ENCODE assay signal across 8 cellular contexts in the genomic region with DNA sequence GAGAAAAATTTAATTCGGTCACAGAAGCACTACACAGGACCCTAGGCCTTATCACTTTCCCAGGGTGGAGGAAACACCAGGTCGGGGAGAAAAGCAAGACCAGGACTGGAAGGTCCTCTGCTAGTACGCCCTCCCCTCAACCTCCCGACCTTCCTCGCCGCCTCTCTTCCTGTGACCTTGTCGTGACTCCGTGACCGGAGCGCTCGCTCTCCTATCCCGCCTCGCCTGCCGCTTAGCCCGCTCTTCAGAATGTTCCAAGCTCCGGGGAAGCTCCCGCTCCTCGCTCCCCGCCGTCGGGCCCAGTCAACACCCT. TPM values are rescaled to one million over a fixed set of nuclear protein-coding genes. Genes with fewer than 3 reads are reported as not detected.
DNase-seq lines count a peak whose midpoint lies in the region; ATAC-seq, FAIRE-seq and TF ChIP-seq lines count a peak whose summit lies in the region.

No MANE protein-coding gene starts in this region.

- WGBS in A549 (ENCODE audit: missing lambda C conversion rate), result 0% methylated on average over 21 of the region's 21 CpGs
- 1% methylated on average over 21 of the region's 21 CpGs for WGBS in K562 (ENCODE audit: insufficient coverage, low coverage, missing lambda C conversion rate)

- H3K4me1 ChIP-seq in A549, result peaks cover 12% of the 10 kb centered on the region
- H3K4me1 ChIP-seq in K562 (replicated peaks in 1 of 2; ENCODE audit: control insufficient read depth in 2 of 2, insufficient read depth in 2 of 2, low read length in 2 of 2), result peaks cover 20 to 26% of the 10 kb centered on the region in 2 experiments; a peak in 4 of 5 replicates
- H3K4me1 ChIP-seq in keratinocyte (ENCODE audit: control insufficient read depth, extremely low read depth, insufficient read depth, low read length), result peaks cover 10% of the 10 kb centered on the region

- peak overlapping the region; percentile 88 for H3K4me2 ChIP-seq in A549
- peak overlapping the region; percentile 88 for H3K4me2 ChIP-seq in K562 (ENCODE audit: insufficient read depth, low read length)
- H3K4me2 ChIP-seq in keratinocyte (ENCODE audit: control insufficient read depth, extremely low read depth, insufficient read depth, low read depth, low read length), result peak overlapping the region; percentile 96

- H3K4me3 ChIP-seq in A549, result peak overlapping the region; percentile 62
- peak overlapping the region; percentile 75 for H3K4me3 ChIP-seq in K562
- peak overlapping the region; percentile 98 for H3K4me3 ChIP-seq in keratinocyte (ENCODE audit: control insufficient read depth in 2 of 3, extremely low read depth in 1 of 3, insufficient read depth in 2 of 3, low read depth in 1 of 3, low read length in 3 of 3)

- no peak for TF ChIP-seq CTCF in A549 (IDR thresholded peaks at IDR 0.05)
- TF ChIP-seq CTCF in K562 (IDR thresholded peaks at IDR 0.05 in 2 of 3, conservative IDR thresholded peaks at IDR 0.05 in 1 of 3; ENCODE audit: insufficient read depth in 2 of 3, low read depth in 1 of 3, low read length in 3 of 3), result no peak
- TF ChIP-seq CTCF in keratinocyte (optimal IDR thresholded peaks at IDR 0.05 in 1 of 3, IDR thresholded peaks at IDR 0.05 in 1 of 3, conservative IDR thresholded peaks at IDR 0.05 in 1 of 3; ENCODE audit: extremely low read depth in 1 of 3, insufficient read depth in 2 of 3, low read length in 3 of 3), result no peak

- peaks cover 53% of the 10 kb centered on the region for H3K79me2 ChIP-seq in K562 (ENCODE audit: control insufficient read depth, insufficient read depth, low read length)
- H3K79me2 ChIP-seq in keratinocyte (ENCODE audit: control insufficient read depth, insufficient read depth, low read length), result peaks cover 50% of the 10 kb centered on the region

- no peaks in the 10 kb centered on the region for H4K20me1 ChIP-seq in K562 (replicated peaks; ENCODE audit: control insufficient read depth, insufficient read depth, low read length)
- no peaks in the 10 kb centered on the region for H4K20me1 ChIP-seq in keratinocyte (ENCODE audit: control insufficient read depth, extremely low read depth, insufficient read depth, low read length)

- no TSS peak for BruUV-seq in K562 (replicated peaks; lab: Mats Ljungman, UMichigan)

- intact Hi-C loops in K562 (cut with micrococcal nuclease), result no loop called here

- H3K9me3 ChIP-seq in A549, result no peaks in the 10 kb centered on the region
- H3K9me3 ChIP-seq in K562 (replicated peaks; ENCODE audit: control insufficient read depth, insufficient read depth, low read depth, low read length), result no peaks in the 10 kb centered on the region
- no peaks in the 10 kb centered on the region for H3K9me3 ChIP-seq in keratinocyte (ENCODE audit: control insufficient read depth, low read depth, low read length)

- H3K9ac ChIP-seq in K562 (ENCODE audit: insufficient read depth in 1 of 2, low read depth in 2 of 2, low read length in 2 of 2) (peak overlapping the region; percentile 90 to 99), keratinocyte (ENCODE audit: control insufficient read depth, extremely low read depth, insufficient read depth, low read length) (peak overlapping the region; percentile 97)

- H3K9me1 ChIP-seq in K562 (ENCODE audit: control insufficient read depth, insufficient read depth, low read length), result no peaks in the 10 kb centered on the region
- no peaks in the 10 kb centered on the region for H3K9me1 ChIP-seq in keratinocyte (ENCODE audit: control insufficient read depth, extremely low read depth, insufficient read depth, low read length)

- ATAC-seq in A549, result peak; percentile 59 to 76
- ATAC-seq in HG02884 (IDR thresholded peaks at IDR 0.05; ENCODE audit: unreplicated experiment), result peak; percentile 13
- peak; percentile 72 for ATAC-seq in K562

- POLR2A ChIA-PET in A549 (lab: Yijun Ruan, JAX) (interaction anchor here (0.6 to 1.7 kb wide), 2 partner anchors 24 to 36 kb away, joined by 4 to 6 read pairs; no protein-coding TSS in a partner anchor), K562 (lab: Yijun Ruan, JAX) (interaction anchor here (0.7 to 3.0 kb wide), 12 partner anchors 10 to 828 kb away, joined by 3 to 19 read pairs (median 4); a partner anchor contains a TSS)

- H3K27me3 ChIP-seq in K562 (ENCODE audit: control insufficient read depth in 2 of 2, insufficient read depth in 2 of 2, low read length in 2 of 2), result no peaks in the 10 kb centered on the region
- H3K27me3 ChIP-seq in keratinocyte (ENCODE audit: control insufficient read depth, extremely low read depth, insufficient read depth, low read length), result no peaks in the 10 kb centered on the region

- H3K36me3 ChIP-seq in K562 (ENCODE audit: control insufficient read depth, insufficient read depth, low read length) (peaks cover 27% of the 10 kb centered on the region; the same call in 2 of the 3 replicates), keratinocyte (ENCODE audit: control insufficient read depth in 2 of 2, extremely low read depth in 1 of 2, insufficient read depth in 2 of 2, low read length in 2 of 2) (peaks cover 2 to 4% of the 10 kb centered on the region in 2 experiments)

- in situ Hi-C loops in K562 (cut with MboI), result no loop called here

- H2AFZ ChIP-seq in K562 (ENCODE audit: low read depth, low read length), result peak overlapping the region; percentile 70
- H2AFZ ChIP-seq in keratinocyte (ENCODE audit: control insufficient read depth, low read length), result peak overlapping the region; percentile 82

- H3K27ac ChIP-seq in A549, result peak overlapping the region; percentile 75 to 97
- H3K27ac ChIP-seq in K562 (ENCODE audit: extremely low read depth, low read depth, low read length), result peak overlapping the region; percentile 83
- H3K27ac ChIP-seq in keratinocyte (ENCODE audit: control insufficient read depth, insufficient read depth, low read length), result peak overlapping the region; percentile 93

- TF ChIP-seq EP300 in A549 (IDR thresholded peaks at IDR 0.05) (no peak), K562 (IDR thresholded peaks at IDR 0.05; ENCODE audit: low read length) (no peak)

- CTCF ChIA-PET in A549 (lab: Yijun Ruan, JAX) (interaction anchor here (1.0 to 2.0 kb wide), 4 partner anchors 9 to 77 kb away, joined by 3 to 7 read pairs (median 4); no protein-coding TSS in a partner anchor), K562 (lab: Yijun Ruan, JAX; ENCODE audit: low intra/inter-chr PET ratio) (no interaction called here)

- no peak for TF ChIP-seq POLR2A in A549 (IDR thresholded peaks at IDR 0.05; ENCODE audit: low read length)
- no peak for TF ChIP-seq POLR2A in GM12891 (IDR thresholded peaks at IDR 0.05; ENCODE audit: low read depth, low read length)
- TF ChIP-seq POLR2A in K562 (conservative IDR thresholded peaks at IDR 0.05), result no peak

- peak; percentile 9 to 23 for DNase-seq in A549 (ENCODE audit: low read depth in 1 of 2, low spot score in 1 of 2)
- peak; percentile 20 for DNase-seq in GM12891 (ENCODE audit: insufficient read length, low spot score)
- peak; percentile 75 for DNase-seq in OCI-M1 (lab: John Stamatoyannopoulos, UW)
- peak in 3 of 4 experiments; percentile 56 to 78 (median 78) for DNase-seq in K562 (ENCODE audit: extremely low read depth in 1 of 4, low spot score in 3 of 4)
- no peak for DNase-seq in keratinocyte (ENCODE audit: low read depth, low spot score)
- peak; percentile 35 for DNase-seq in stimulated activated CD4-positive, alpha-beta T cell treated with anti-CD3 and anti-CD28 coated beads, Interleukin-4, amount 100 ng/mL, for 24 hours
- no peak for DNase-seq in NCI-H2196 (lab: John Stamatoyannopoulos, UW; ENCODE audit: unreplicated experiment)

- dilution Hi-C loops in keratinocyte (cut with MboI; ENCODE audit: extremely low pct_ligation_motif_present, low sequenced_read_pairs), result no loop called here

- no peak for TF ChIP-seq RAD21 in A549 (conservative IDR thresholded peaks at IDR 0.05 in 1 of 2, IDR thresholded peaks at IDR 0.05 in 1 of 2)
- no peak for TF ChIP-seq RAD21 in K562 (CRISPR knock-in tag; conservative IDR thresholded peaks at IDR 0.05 in 1 of 2, IDR thresholded peaks at IDR 0.05 in 1 of 2)

- FAIRE-seq in A549 (lab: Jason Lieb, UNC), result no peak
- FAIRE-seq in GM12891 (lab: Jason Lieb, UNC), result peak; percentile 75
- FAIRE-seq in K562 (lab: Jason Lieb, UNC), result peak; percentile 11
- no peak for FAIRE-seq in keratinocyte (lab: Jason Lieb, UNC)

RNA-seq across cellular contexts. Expression of a gene that starts 0.5 kb away (rescaled TPM):
- 104 and 158 TPM in 2 replicates for polyA plus RNA-seq in A549 (2011; rRNA removed)
- polyA plus RNA-seq in A549 (2012; cell fraction: cytosol; rRNA removed), result 38.5 and 43.3 TPM in 2 replicates
- polyA plus RNA-seq in A549 (2012; cell fraction: nucleus; rRNA removed), result 6.8 and 15.9 TPM in 2 replicates
- polyA plus RNA-seq in A549 (2017; fragmentation: RNase III; extraction: RNeasy Plus Mini Kit Qiagen cat#74134 plus additional on column Dnase treatment), result 137 to 147 TPM (median 146 TPM) in 3 replicates
- 13.4 and 14.7 TPM in 2 replicates for polyA minus RNA-seq in A549 (2011; rRNA and poly(A)+ RNA removed)
- 115 TPM for polyA plus RNA-seq in GM12891 (2012; ENCODE audit: low read depth, missing spikeins)
- total RNA-seq in K562 (2011; cell fraction: chromatin; rRNA removed; ENCODE audit: low replicate concordance), result 16.0 and 47.0 TPM in 2 replicates
- total RNA-seq in K562 (2011; cell fraction: nucleolus; rRNA removed), result 14.0 and 19.1 TPM in 2 replicates
- total RNA-seq in K562 (2011; cell fraction: nucleoplasm; rRNA removed), result 44.3 and 95.3 TPM in 2 replicates
- total RNA-seq in K562 (2014; rRNA removed), result 136 and 165 TPM in 2 replicates
- 333 and 382 TPM in 2 replicates for total RNA-seq in K562 (2014; rRNA removed; fragmentation: Illumina TruSeq; extraction: Trizol)
- total RNA-seq in K562 (2015; rRNA removed; fragmentation: Illumina TruSeq; extraction: Trizol), result 257 and 291 TPM in 2 replicates
- total RNA-seq in K562 (2021), result 183 and 189 TPM in 2 replicates
- 218 and 362 TPM in 2 replicates for polyA plus RNA-seq in K562 (2011; rRNA removed)
- 45.6 and 124 TPM in 2 replicates for polyA plus RNA-seq in K562 (2011; cell fraction: cytosol; rRNA removed)
- 25.3 and 53.9 TPM in 2 replicates for polyA plus RNA-seq in K562 (2011; cell fraction: nucleus; rRNA removed)
- polyA plus RNA-seq in K562 (2012), result 198 and 327 TPM in 2 replicates
- polyA plus RNA-seq in K562 (2014; fragmentation: Illumina TruSeq; extraction: Trizol), result 369 and 398 TPM in 2 replicates
- 1,000 to 10,000 TPM; 1,116 to 1,185 TPM for polyA plus RNA-seq in K562 (2014; fragmentation: Nextera tagmentation; extraction: Ambion mirVana)
- 331 and 362 TPM in 2 replicates for polyA plus RNA-seq in K562 (2014; rRNA removed)
- 172 and 181 TPM in 2 replicates for polyA minus RNA-seq in K562 (2011; rRNA and poly(A)+ RNA removed)
- 59.9 and 87.1 TPM in 2 replicates for polyA minus RNA-seq in K562 (2011; cell fraction: cytosol; rRNA and poly(A)+ RNA removed)
- 14.8 and 26.3 TPM in 2 replicates for polyA minus RNA-seq in K562 (2011; cell fraction: nucleus; rRNA and poly(A)+ RNA removed)
- polyA plus RNA-seq in keratinocyte, result 262 to 443 TPM (median 294 TPM) in 3 replicates
- 110 TPM for polyA plus RNA-seq in keratinocyte (2011; ENCODE audit: low read depth)
- polyA plus RNA-seq in keratinocyte (2011; cell fraction: cytosol; rRNA removed), result 307 and 559 TPM in 2 replicates
- polyA plus RNA-seq in keratinocyte (2011; cell fraction: nucleus; rRNA removed), result 109 and 166 TPM in 2 replicates
- polyA plus RNA-seq in keratinocyte (2012; ENCODE audit: low replicate concordance), result 264 and 308 TPM in 2 replicates
- 25.3 to 122 TPM (median 71.9 TPM) in 3 replicates for polyA minus RNA-seq in keratinocyte
- polyA minus RNA-seq in keratinocyte (2011; cell fraction: cytosol; rRNA and poly(A)+ RNA removed), result 98.6 TPM
- polyA minus RNA-seq in keratinocyte (2011; cell fraction: nucleus; rRNA and poly(A)+ RNA removed), result 28.0 and 45.0 TPM in 2 replicates

RNA-seq across cellular contexts. Expression of a gene that starts 5.5 kb away (rescaled TPM):
- 0.06 and 0.16 TPM in 2 replicates for polyA plus RNA-seq in A549 (2011; rRNA removed)
- polyA plus RNA-seq in A549 (2012; cell fraction: cytosol; rRNA removed), result 0.11 TPM in 1 of 2 replicates, not detected in the other
- not detected in 2 replicates for polyA plus RNA-seq in A549 (2012; cell fraction: nucleus; rRNA removed)
- polyA plus RNA-seq in A549 (2017; fragmentation: RNase III; extraction: RNeasy Plus Mini Kit Qiagen cat#74134 plus additional on column Dnase treatment), result 0.05 TPM in 1 of 3 replicates, not detected in the others
- polyA minus RNA-seq in A549 (2011; rRNA and poly(A)+ RNA removed), result 0.08 and 0.15 TPM in 2 replicates
- polyA plus RNA-seq in GM12891 (2012; ENCODE audit: low read depth, missing spikeins), result 0.46 TPM
- total RNA-seq in K562 (2011; cell fraction: chromatin; rRNA removed; ENCODE audit: low replicate concordance), result 2.1 and 2.5 TPM in 2 replicates
- total RNA-seq in K562 (2011; cell fraction: nucleolus; rRNA removed), result 1.7 and 2.2 TPM in 2 replicates
- 1.5 and 3.8 TPM in 2 replicates for total RNA-seq in K562 (2011; cell fraction: nucleoplasm; rRNA removed)
- total RNA-seq in K562 (2014; rRNA removed), result 0.08 and 0.32 TPM in 2 replicates
- 0.29 TPM in 2 replicates for total RNA-seq in K562 (2014; rRNA removed; fragmentation: Illumina TruSeq; extraction: Trizol)
- total RNA-seq in K562 (2015; rRNA removed; fragmentation: Illumina TruSeq; extraction: Trizol), result 0.15 TPM in 1 of 2 replicates, not detected in the other
- 0.69 and 0.85 TPM in 2 replicates for total RNA-seq in K562 (2021)
- 0.57 and 0.74 TPM in 2 replicates for polyA plus RNA-seq in K562 (2011; rRNA removed)
- 0.25 and 0.41 TPM in 2 replicates for polyA plus RNA-seq in K562 (2011; cell fraction: cytosol; rRNA removed)
- 0.72 and 0.75 TPM in 2 replicates for polyA plus RNA-seq in K562 (2011; cell fraction: nucleus; rRNA removed)
- 0.29 and 0.62 TPM in 2 replicates for polyA plus RNA-seq in K562 (2012)
- 0.15 and 0.39 TPM in 2 replicates for polyA plus RNA-seq in K562 (2014; fragmentation: Illumina TruSeq; extraction: Trizol)
- polyA plus RNA-seq in K562 (2014; fragmentation: Nextera tagmentation; extraction: Ambion mirVana), result under 1 TPM; 0.03 to 0.21 TPM
- 0.07 and 0.11 TPM in 2 replicates for polyA plus RNA-seq in K562 (2014; rRNA removed)
- polyA minus RNA-seq in K562 (2011; rRNA and poly(A)+ RNA removed), result 0.84 and 1.3 TPM in 2 replicates
- polyA minus RNA-seq in K562 (2011; cell fraction: cytosol; rRNA and poly(A)+ RNA removed), result 0.57 TPM in 1 of 2 replicates, not detected in the other
- polyA minus RNA-seq in K562 (2011; cell fraction: nucleus; rRNA and poly(A)+ RNA removed), result 0.40 and 1.1 TPM in 2 replicates
- 0.22 to 0.23 TPM (median 0.23 TPM) in 3 replicates for polyA plus RNA-seq in keratinocyte
- 1.4 TPM for polyA plus RNA-seq in keratinocyte (2011; ENCODE audit: low read depth)
- polyA plus RNA-seq in keratinocyte (2011; cell fraction: cytosol; rRNA removed), result 0.09 and 0.11 TPM in 2 replicates
- polyA plus RNA-seq in keratinocyte (2011; cell fraction: nucleus; rRNA removed), result 0.52 and 0.96 TPM in 2 replicates
- polyA plus RNA-seq in keratinocyte (2012; ENCODE audit: low replicate concordance), result 0.23 and 0.87 TPM in 2 replicates
- polyA minus RNA-seq in keratinocyte, result 0.53 to 1.5 TPM (median 0.54 TPM) in 3 replicates
- not detected for polyA minus RNA-seq in keratinocyte (2011; cell fraction: cytosol; rRNA and poly(A)+ RNA removed)
- 0.84 and 1.0 TPM in 2 replicates for polyA minus RNA-seq in keratinocyte (2011; cell fraction: nucleus; rRNA and poly(A)+ RNA removed)

RNA-seq across cellular contexts. Expression of a gene that starts 30.7 kb away (rescaled TPM):
- polyA plus RNA-seq in A549 (2011; rRNA removed) (0.47 and 0.49 TPM in 2 replicates), A549 (2017; fragmentation: RNase III; extraction: RNeasy Plus Mini Kit Qiagen cat#74134 plus additional on column Dnase treatment) (0.33 to 0.54 TPM (median 0.41 TPM) in 3 replicates), K562 (2011; rRNA removed) (0.22 TPM in 1 of 2 replicates, not detected in the other), K562 (2014; fragmentation: Illumina TruSeq; extraction: Trizol) (0.28 and 0.29 TPM in 2 replicates), K562 (2014; fragmentation: Nextera tagmentation; extraction: Ambion mirVana) (under 1 TPM; 0.20 to 0.70 TPM), K562 (2014; rRNA removed) (0.48 and 0.89 TPM in 2 replicates), keratinocyte (0.06 to 0.21 TPM (median 0.17 TPM) in 3 replicates)
- 0.27 and 0.38 TPM in 2 replicates for polyA plus RNA-seq in A549 (2012; cell fraction: cytosol; rRNA removed)
- 0.70 and 0.82 TPM in 2 replicates for polyA plus RNA-seq in A549 (2012; cell fraction: nucleus; rRNA removed)
- not detected in 2 replicates for polyA minus RNA-seq in A549 (2011; rRNA and poly(A)+ RNA removed)
- 0.64 TPM for polyA plus RNA-seq in GM12891 (2012; ENCODE audit: low read depth, missing spikeins)
- total RNA-seq in K562 (2011; cell fraction: chromatin; rRNA removed; ENCODE audit: low replicate concordance), result 0.51 and 1.0 TPM in 2 replicates
- 0.53 TPM in 1 of 2 replicates, not detected in the other for total RNA-seq in K562 (2011; cell fraction: nucleolus; rRNA removed)
- 0.69 TPM in 1 of 2 replicates, not detected in the other for total RNA-seq in K562 (2011; cell fraction: nucleoplasm; rRNA removed)
- total RNA-seq in K562 (2014; rRNA removed) (0.53 and 0.68 TPM in 2 replicates), K562 (2014; rRNA removed; fragmentation: Illumina TruSeq; extraction: Trizol) (0.67 TPM in 1 of 2 replicates, not detected in the other), K562 (2015; rRNA removed; fragmentation: Illumina TruSeq; extraction: Trizol) (0.26 and 0.54 TPM in 2 replicates), K562 (2021) (0.24 and 0.49 TPM in 2 replicates)
- polyA plus RNA-seq in K562 (2011; cell fraction: cytosol; rRNA removed), result 0.06 and 0.09 TPM in 2 replicates
- polyA plus RNA-seq in K562 (2011; cell fraction: nucleus; rRNA removed), result 0.47 and 0.63 TPM in 2 replicates
- polyA plus RNA-seq in K562 (2012), result 0.30 and 0.46 TPM in 2 replicates
- not detected in 2 replicates for polyA minus RNA-seq in K562 (2011; rRNA and poly(A)+ RNA removed)
- polyA minus RNA-seq in K562 (2011; cell fraction: cytosol; rRNA and poly(A)+ RNA removed), result not detected in 2 replicates
- not detected in 2 replicates for polyA minus RNA-seq in K562 (2011; cell fraction: nucleus; rRNA and poly(A)+ RNA removed)
- polyA plus RNA-seq in keratinocyte (2011; ENCODE audit: low read depth), result 0.91 TPM
- 0.10 and 0.12 TPM in 2 replicates for polyA plus RNA-seq in keratinocyte (2011; cell fraction: cytosol; rRNA removed)
- polyA plus RNA-seq in keratinocyte (2011; cell fraction: nucleus; rRNA removed), result 0.78 and 0.81 TPM in 2 replicates
- 0.14 and 0.71 TPM in 2 replicates for polyA plus RNA-seq in keratinocyte (2012; ENCODE audit: low replicate concordance)
- polyA minus RNA-seq in keratinocyte, result 0.26 to 0.92 TPM in 2 of 3 replicates, not detected in the other
- not detected for polyA minus RNA-seq in keratinocyte (2011; cell fraction: cytosol; rRNA and poly(A)+ RNA removed)
- not detected in 2 replicates for polyA minus RNA-seq in keratinocyte (2011; cell fraction: nucleus; rRNA and poly(A)+ RNA removed)

Comparison
In these comparisons a context has a peak if more than half of its experiments do, and no peak if none do; other contexts are left out.
1. ATAC-seq: peak in every context shown above with its lines; median percentile 72 in K562; 68 in A549; 13 in HG02884.
2. DNase-seq: peak in A549 (2 of 2), GM12891 (single experiment), OCI-M1 (single experiment), K562 (3 of 4) and stimulated activated CD4-positive, alpha-beta T cell treated with anti-CD3 and anti-CD28 coated beads, Interleukin-4, amount 100 ng/mL, for 24 hours (single experiment); none in keratinocyte (single experiment) and NCI-H2196 (single experiment).
3. Peak in every context shown above with its lines, with median percentiles within 50 percentile points of each other: H3K27ac ChIP-seq, H3K4me2 ChIP-seq and H3K4me3 ChIP-seq.